In genomic region chr17:32356750-32357149, GRCh38 we compare ENCODE assay signal across 1 cellular context.
TF ChIP-seq lines count a peak whose summit lies in the region.

No MANE protein-coding gene starts in this region.

TF ChIP-seq in GM12878, 131 proteins besides CTCF, POLR2A, EP300 and RAD21:
- no peak for TF ChIP-seq ATF7 (IDR thresholded peaks at IDR 0.05; ENCODE audit: low read depth)
TF ChIP-seq in GM12878: peak in this region for 0.
